Comparison of ENCODE assay signal across 14 cellular contexts in the genomic region with DNA sequence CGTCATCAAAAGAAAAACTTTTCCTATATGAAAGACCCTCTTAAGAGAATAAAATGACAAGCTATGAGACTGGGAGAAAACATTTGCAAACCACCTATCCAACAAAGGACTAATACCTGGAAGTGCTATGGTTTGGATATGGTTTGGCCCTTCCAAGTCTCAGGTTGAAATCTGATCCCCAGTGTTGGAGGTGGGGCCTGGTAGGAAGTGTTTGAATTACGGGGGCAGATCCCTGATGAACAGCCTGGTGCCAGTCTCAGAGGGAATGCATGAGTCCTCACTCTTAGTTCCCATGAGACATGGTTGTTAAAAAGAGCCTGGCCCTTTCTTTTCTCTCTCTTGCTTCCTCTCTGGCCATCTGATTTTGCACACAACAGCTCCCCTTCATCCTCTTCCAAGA. TPM values are rescaled to one million over a fixed set of nuclear protein-coding genes. Genes with fewer than 3 reads are reported as not detected.
A peak's percentile ranks its signal among the peaks of the same experiment; 100 is the strongest.
DNase-seq lines count a peak whose midpoint lies in the region; TF ChIP-seq lines count a peak whose summit lies in the region.
"Had no signal": no experiment of that assay in that cellular context is flagged by ENCODE, and none has a peak within 500 bp of the region (broad histone marks: within the 10 kb centered on the region; RNA-seq: fewer than 3 reads in every experiment).

No MANE protein-coding gene starts in this region.

- H3K36me3 Mint-ChIP-seq in activated T-helper 2 cell treated with anti-CD3 and anti-CD28 coated beads, Interferon-gamma antibody, Interleukin-2, Interleukin-4, amounts not matched to agents 10 μg/mL and 5 μg/mL and 100 μg/mL, durations not matched to agents 14 hours and 24 hours and 36 hours (ENCODE audit: low read depth), result peaks cover 79% of the 10 kb centered on the region

- H4K20me1 ChIP-seq in BLaER1, result peaks cover 68% of the 10 kb centered on the region

- no peak overlapping the region for H3K27ac Mint-ChIP-seq in activated T-helper 2 cell treated with anti-CD3 and anti-CD28 coated beads, Interferon-gamma antibody, Interleukin-2, Interleukin-4, amounts not matched to agents 10 μg/mL and 5 μg/mL and 100 μg/mL, durations not matched to agents 14 hours and 24 hours and 36 hours
- H3K27ac Mint-ChIP-seq: T-cell had no signal

- H3K27me3 ChIP-seq in BLaER1 (no peaks in the 10 kb centered on the region), H7 (ENCODE audit: control insufficient read depth, insufficient read depth, low read length) (no peaks in the 10 kb centered on the region), Peyer's patch (no peaks in the 10 kb centered on the region)

- H3K4me2 ChIP-seq in BLaER1, result peak overlapping the region; percentile 19

- H3K9ac ChIP-seq in BLaER1, result no peak overlapping the region

- H3K4me1 ChIP-seq in BLaER1 (peaks cover 24% of the 10 kb centered on the region), Peyer's patch (peaks cover 0 to 14% (median under 1%) of the 10 kb centered on the region in 4 donors)

- peaks cover 23% of the 10 kb centered on the region for H3K9me3 ChIP-seq in BLaER1
- H3K9me3 ChIP-seq in Peyer's patch, result no peaks in the 10 kb centered on the region

- no peak overlapping the region for H3K4me3 Mint-ChIP-seq in activated T-helper 2 cell treated with anti-CD3 and anti-CD28 coated beads, Interferon-gamma antibody, Interleukin-2, Interleukin-4, amounts not matched to agents 10 μg/mL and 5 μg/mL and 100 μg/mL, durations not matched to agents 14 hours and 24 hours and 36 hours (ENCODE audit: low read depth)
- H3K4me3 Mint-ChIP-seq: T-cell had no signal

- peaks cover 82% of the 10 kb centered on the region for H3K36me3 ChIP-seq in BLaER1
- H3K36me3 ChIP-seq in H7 (replicated peaks; ENCODE audit: control insufficient read depth, insufficient read depth, low read length), result peaks cover 12% of the 10 kb centered on the region
- H3K36me3 ChIP-seq in Peyer's patch, result peaks cover 0 to 53% (median 4%) of the 10 kb centered on the region in 3 donors

- TF ChIP-seq POLR2A in Peyer's patch (IDR thresholded peaks at IDR 0.05), result no peak

- in situ Hi-C loops in SK-MEL-5 (cut with HindIII; ENCODE audit: low pct_unique_long_range_greater_than_20kb, low sequenced_read_pairs), result no loop called here

- H3K27ac ChIP-seq in BLaER1, result no peak overlapping the region
- H3K27ac ChIP-seq in Peyer's patch, result no peak overlapping the region

- H3K9me3 Mint-ChIP-seq in activated T-helper 2 cell treated with anti-CD3 and anti-CD28 coated beads, Interferon-gamma antibody, Interleukin-2, Interleukin-4, amounts not matched to agents 10 μg/mL and 5 μg/mL and 100 μg/mL, durations not matched to agents 14 hours and 24 hours and 36 hours, result peaks cover 24% of the 10 kb centered on the region

- TF ChIP-seq CTCF in Peyer's patch (IDR thresholded peaks at IDR 0.05), result no peak

- intact Hi-C loops in activated T-helper 2 cell treated with anti-CD3 and anti-CD28 coated beads, Interferon-gamma antibody, Interleukin-2, Interleukin-4, amounts not matched to agents 10 μg/mL and 5 μg/mL and 100 μg/mL, durations not matched to agents 14 hours and 24 hours and 36 hours (cut with micrococcal nuclease), result loop anchor here (10.0 kb wide), 2 partner anchors 415 to 1945 kb away; partner anchors contain the start of gene FRA10AC1

- no peaks in the 10 kb centered on the region for H3K27me3 Mint-ChIP-seq in activated T-helper 2 cell treated with anti-CD3 and anti-CD28 coated beads, Interferon-gamma antibody, Interleukin-2, Interleukin-4, amounts not matched to agents 10 μg/mL and 5 μg/mL and 100 μg/mL, durations not matched to agents 14 hours and 24 hours and 36 hours (ENCODE audit: low read depth)
- H3K27me3 Mint-ChIP-seq: T-cell had no signal

- DNase-seq in H7 (peak; percentile 32), SK-MEL-5 (ENCODE audit: low read depth, low spot score) (peak; percentile 20), left kidney (ENCODE audit: low read depth, low spot score) (peak; percentile 34), NCI-H2196 (lab: John Stamatoyannopoulos, UW; ENCODE audit: unreplicated experiment) (no peak), Peyer's patch (no peak)
- no peak for DNase-seq in activated T-helper 2 cell treated with anti-CD3 and anti-CD28 coated beads, Interferon-gamma antibody, Interleukin-2, Interleukin-4, amounts not matched to agents 10 μg/mL and 5 μg/mL and 100 μg/mL, durations not matched to agents 14 hours and 24 hours and 36 hours (ENCODE audit: low spot score)
- DNase-seq: HCEC 1CT; MV-4-11; NCI-H1436 treated with DMSO at 0.1 percent for 48 hours; NCI-H2081 treated with DMSO at 0.1 percent for 48 hours; NCI-H526; NK-92 treated with Interleukin-12 subunit alpha and Interleukin-12 subunit beta, amount 100 ng/mL, for 24 hours; T-cell had no signal

- no peak overlapping the region for H3K4me3 ChIP-seq in BLaER1
- H3K4me3 ChIP-seq in H7 (ENCODE audit: insufficient read depth, low read depth, low read length), result no peak overlapping the region
- no peak overlapping the region for H3K4me3 ChIP-seq in Peyer's patch

- H3K4me1 Mint-ChIP-seq in activated T-helper 2 cell treated with anti-CD3 and anti-CD28 coated beads, Interferon-gamma antibody, Interleukin-2, Interleukin-4, amounts not matched to agents 10 μg/mL and 5 μg/mL and 100 μg/mL, durations not matched to agents 14 hours and 24 hours and 36 hours (ENCODE audit: low read depth), result peaks cover 28% of the 10 kb centered on the region

RNA-seq across cellular contexts. Expression of gene ALDH18A1, which starts 6.3 kb away (rescaled TPM):
- 101 and 104 TPM in 2 replicates for total RNA-seq in H7 (2014; rRNA removed; shearing (Covaris generic))
- 53.4 and 53.6 TPM in 2 replicates for total RNA-seq in SK-MEL-5 (2014; rRNA removed; shearing (Covaris generic))
- polyA plus RNA-seq in SK-MEL-5 (2015; cell fraction: cytosol; rRNA removed), result 38.5 and 38.6 TPM in 2 replicates
- polyA plus RNA-seq in SK-MEL-5 (2015; cell fraction: nucleus; rRNA removed), result 28.8 and 29.1 TPM in 2 replicates
- total RNA-seq in Peyer's patch, result 100 to 1,000 TPM; 108 to 319 (median 206) TPM
- 121 and 127 TPM in 2 replicates for total RNA-seq in activated T-helper 2 cell treated with anti-CD3 and anti-CD28 coated beads, Interferon-gamma antibody, Interleukin-2, Interleukin-4, amounts not matched to agents 10 μg/mL and 5 μg/mL and 100 μg/mL, durations not matched to agents 14 hours and 24 hours and 36 hours

RNA-seq across cellular contexts. Expression of gene TCTN3, which starts 43.5 kb away (rescaled TPM):
- total RNA-seq in H7 (2014; rRNA removed; shearing (Covaris generic)), result 31.5 and 35.8 TPM in 2 replicates
- total RNA-seq in SK-MEL-5 (2014; rRNA removed; shearing (Covaris generic)), result 74.6 and 77.8 TPM in 2 replicates
- polyA plus RNA-seq in SK-MEL-5 (2015; cell fraction: cytosol; rRNA removed), result 92.8 and 118 TPM in 2 replicates
- polyA plus RNA-seq in SK-MEL-5 (2015; cell fraction: nucleus; rRNA removed), result 34.8 and 36.9 TPM in 2 replicates
- total RNA-seq in Peyer's patch, result 10 to 100 TPM in 3 of 4 donors, 1 to 10 TPM in 1; 5.0 to 27.1 (median 24.0) TPM
- total RNA-seq in activated T-helper 2 cell treated with anti-CD3 and anti-CD28 coated beads, Interferon-gamma antibody, Interleukin-2, Interleukin-4, amounts not matched to agents 10 μg/mL and 5 μg/mL and 100 μg/mL, durations not matched to agents 14 hours and 24 hours and 36 hours, result 66.5 and 71.3 TPM in 2 replicates

Comparison
In these comparisons a context has a peak if more than half of its experiments do, and no peak if none do; other contexts are left out.
1. DNase-seq: peak in H7 (single experiment), SK-MEL-5 (single experiment) and left kidney (single experiment); none in NCI-H2196 (single experiment), Peyer's patch (0 of 3) and activated T-helper 2 cell treated with anti-CD3 and anti-CD28 coated beads, Interferon-gamma antibody, Interleukin-2, Interleukin-4, amounts not matched to agents 10 μg/mL and 5 μg/mL and 100 μg/mL, durations not matched to agents 14 hours and 24 hours and 36 hours (single experiment).